ENCODE assay signal across 16 cellular contexts in the genomic region with DNA sequence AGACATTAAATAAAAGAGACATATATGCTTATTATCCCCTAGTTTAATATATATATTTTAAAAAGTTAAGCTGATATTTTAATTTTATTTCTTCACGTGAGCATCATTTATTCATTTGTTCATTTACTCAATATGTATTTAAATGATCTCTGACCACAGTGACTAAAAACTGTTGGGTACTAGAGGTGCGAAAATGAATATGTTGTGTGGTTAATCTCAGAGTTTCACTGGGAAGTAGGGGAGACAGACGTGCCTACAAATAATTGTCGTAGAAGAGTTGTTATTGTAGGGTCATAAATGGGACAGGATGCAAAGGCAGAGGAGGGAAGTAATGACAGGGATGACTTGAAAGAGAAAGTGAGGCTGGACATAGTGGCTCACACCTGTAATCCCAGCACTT.
DNase-seq lines count a peak whose midpoint lies in the region; ATAC-seq and TF ChIP-seq lines count a peak whose summit lies in the region.
"Had no signal": no experiment of that assay in that cellular context is flagged by ENCODE, and none has a peak within 500 bp of the region (broad histone marks: within the 10 kb centered on the region; RNA-seq: fewer than 3 reads in every experiment).

No MANE protein-coding gene starts in this region.

- H3F3A ChIP-seq in smooth muscle cell (ENCODE audit: low read depth) = no peaks in the 10 kb centered on the region

- no peaks in the 10 kb centered on the region for H3K9me3 ChIP-seq in CD8-positive, alpha-beta T cell (ENCODE audit: low read length)
- no peaks in the 10 kb centered on the region for H3K9me3 ChIP-seq in upper lobe of right lung
- H3K9me3 ChIP-seq in smooth muscle cell (replicated peaks; ENCODE audit: low read depth) = no peaks in the 10 kb centered on the region

- no peak overlapping the region for H3K4me3 Mint-ChIP-seq in CD8-positive, alpha-beta T cell
- no peak overlapping the region for H3K4me3 Mint-ChIP-seq in chondrocyte (ENCODE audit: unreplicated experiment)
- H3K4me3 Mint-ChIP-seq: brain, IgD-negative memory B cell had no signal

- CTCF ChIA-PET in CD8-positive, alpha-beta T cell (lab: Charles Lee) = interaction anchor here (1.2 kb wide), 1 partner anchor 84 kb away, joined by 4 read pairs; no protein-coding TSS in a partner anchor

- H3K27ac Mint-ChIP-seq in CD8-positive, alpha-beta T cell = no peak overlapping the region
- H3K27ac Mint-ChIP-seq in chondrocyte (ENCODE audit: unreplicated experiment) = no peak overlapping the region
- H3K27ac Mint-ChIP-seq: brain, IgD-negative memory B cell had no signal

- POLR2A ChIA-PET in CD8-positive, alpha-beta T cell (lab: Charles Lee) = interaction anchor here (0.7 to 1.6 kb wide), 3 partner anchors 168 to 212 kb away, joined by 3 to 5 read pairs (median 3); partner anchors contain the start of gene CACYBP

- H3K27ac ChIP-seq in CD8-positive, alpha-beta T cell (ENCODE audit: low read depth, low read length) = no peak overlapping the region
- H3K27ac ChIP-seq in upper lobe of right lung (no peak overlapping the region), smooth muscle cell (ENCODE audit: low read depth) (no peak overlapping the region)
- H3K27ac ChIP-seq: epithelial cell of prostate had no signal

- no peaks in the 10 kb centered on the region for H4K20me1 ChIP-seq in smooth muscle cell (ENCODE audit: low read depth)

- no peak overlapping the region for H3K4me2 ChIP-seq in smooth muscle cell

- H3K27me3 ChIP-seq in CD8-positive, alpha-beta T cell (ENCODE audit: insufficient read depth, low read length) = no peaks in the 10 kb centered on the region
- H3K27me3 ChIP-seq in upper lobe of right lung = no peaks in the 10 kb centered on the region
- no peaks in the 10 kb centered on the region for H3K27me3 ChIP-seq in smooth muscle cell (ENCODE audit: low read depth)

- no peaks in the 10 kb centered on the region for H3K4me1 ChIP-seq in CD8-positive, alpha-beta T cell (ENCODE audit: insufficient read depth, low read length)
- H3K4me1 ChIP-seq in upper lobe of right lung = no peaks in the 10 kb centered on the region
- no peaks in the 10 kb centered on the region for H3K4me1 ChIP-seq in smooth muscle cell (ENCODE audit: low read depth)

- 97% methylated on average over 4 of the region's 4 CpGs for WGBS in smooth muscle cell (ENCODE audit: low lambda C conversion rate)

- no peaks in the 10 kb centered on the region for H3K79me2 ChIP-seq in smooth muscle cell (ENCODE audit: low read depth)

- no peak overlapping the region for H3K9ac ChIP-seq in smooth muscle cell (ENCODE audit: low read depth)

- H3K36me3 Mint-ChIP-seq in CD8-positive, alpha-beta T cell = no peaks in the 10 kb centered on the region
- no peaks in the 10 kb centered on the region for H3K36me3 Mint-ChIP-seq in chondrocyte (ENCODE audit: low read depth)
- H3K36me3 Mint-ChIP-seq: brain had no signal

- peak; percentile 42 for ATAC-seq in CD8-positive, alpha-beta T cell
- peak; percentile 82 for ATAC-seq in GM18870 (IDR thresholded peaks at IDR 0.05; ENCODE audit: unreplicated experiment)
- ATAC-seq in GM21737 (IDR thresholded peaks at IDR 0.05; ENCODE audit: unreplicated experiment) = peak; percentile 66
- ATAC-seq in HG03342 (IDR thresholded peaks at IDR 0.05; ENCODE audit: unreplicated experiment) = peak; percentile 67
- no peak for ATAC-seq in upper lobe of right lung
- ATAC-seq: Panc1 had no signal

- H3K4me1 Mint-ChIP-seq in CD8-positive, alpha-beta T cell (ENCODE audit: low read depth) = peaks cover 8% of the 10 kb centered on the region
- H3K4me1 Mint-ChIP-seq in chondrocyte (ENCODE audit: low read depth) = peaks cover 19% of the 10 kb centered on the region

- TF ChIP-seq CTCF in CD8-positive, alpha-beta T cell (IDR thresholded peaks at IDR 0.05) = no peak
- TF ChIP-seq CTCF in upper lobe of right lung (IDR thresholded peaks at IDR 0.05) (no peak), chondrocyte (IDR thresholded peaks at IDR 0.05) (no peak), smooth muscle cell (IDR thresholded peaks at IDR 0.05; ENCODE audit: borderline replicate concordance, insufficient read depth, poor library complexity, severe bottlenecking) (no peak)

- intact Hi-C loops in CD8-positive, alpha-beta T cell (cut with DNase I, micrococcal nuclease) = no loop called here
- intact Hi-C loops in upper lobe of right lung (cut with DNase I) = no loop called here

- no peak for DNase-seq in CD8-positive, alpha-beta T cell
- no peak for DNase-seq in COR-L47 (lab: John Stamatoyannopoulos, UW)
- no peak for DNase-seq in upper lobe of right lung
- DNase-seq in chondrocyte (ENCODE audit: low spot score) = no peak
- DNase-seq in smooth muscle cell (lab: John Stamatoyannopoulos, UW; ENCODE audit: unreplicated experiment) = no peak
- DNase-seq: hypothalamus, midbrain, NCI-H2081 treated with DMSO at 0.1 percent for 48 hours, T-helper 9 cell had no signal

- H3K9me3 Mint-ChIP-seq in CD8-positive, alpha-beta T cell = no peaks in the 10 kb centered on the region
- H3K9me3 Mint-ChIP-seq in chondrocyte (ENCODE audit: low read depth) = peaks cover 3% of the 10 kb centered on the region
- H3K9me3 Mint-ChIP-seq: IgD-negative memory B cell had no signal

- H3K36me3 ChIP-seq in CD8-positive, alpha-beta T cell (ENCODE audit: insufficient read depth, low read length) = no peaks in the 10 kb centered on the region
- H3K36me3 ChIP-seq in upper lobe of right lung (no peaks in the 10 kb centered on the region), smooth muscle cell (ENCODE audit: low read depth) (no peaks in the 10 kb centered on the region)

- no peak overlapping the region for H3K4me3 ChIP-seq in CD8-positive, alpha-beta T cell (ENCODE audit: low read depth, low read length)
- H3K4me3 ChIP-seq in upper lobe of right lung = no peak overlapping the region
- H3K4me3 ChIP-seq in smooth muscle cell = no peak overlapping the region

- H2AFZ ChIP-seq in smooth muscle cell (ENCODE audit: low read depth) = no peak overlapping the region

- H3K27me3 Mint-ChIP-seq in CD8-positive, alpha-beta T cell (ENCODE audit: low read depth) = no peaks in the 10 kb centered on the region
- H3K27me3 Mint-ChIP-seq in chondrocyte (ENCODE audit: low read depth) = no peaks in the 10 kb centered on the region
- H3K27me3 Mint-ChIP-seq: brain, IgD-negative memory B cell had no signal
